Comparison of ENCODE assay signal across 10 cellular contexts in the genomic region with DNA sequence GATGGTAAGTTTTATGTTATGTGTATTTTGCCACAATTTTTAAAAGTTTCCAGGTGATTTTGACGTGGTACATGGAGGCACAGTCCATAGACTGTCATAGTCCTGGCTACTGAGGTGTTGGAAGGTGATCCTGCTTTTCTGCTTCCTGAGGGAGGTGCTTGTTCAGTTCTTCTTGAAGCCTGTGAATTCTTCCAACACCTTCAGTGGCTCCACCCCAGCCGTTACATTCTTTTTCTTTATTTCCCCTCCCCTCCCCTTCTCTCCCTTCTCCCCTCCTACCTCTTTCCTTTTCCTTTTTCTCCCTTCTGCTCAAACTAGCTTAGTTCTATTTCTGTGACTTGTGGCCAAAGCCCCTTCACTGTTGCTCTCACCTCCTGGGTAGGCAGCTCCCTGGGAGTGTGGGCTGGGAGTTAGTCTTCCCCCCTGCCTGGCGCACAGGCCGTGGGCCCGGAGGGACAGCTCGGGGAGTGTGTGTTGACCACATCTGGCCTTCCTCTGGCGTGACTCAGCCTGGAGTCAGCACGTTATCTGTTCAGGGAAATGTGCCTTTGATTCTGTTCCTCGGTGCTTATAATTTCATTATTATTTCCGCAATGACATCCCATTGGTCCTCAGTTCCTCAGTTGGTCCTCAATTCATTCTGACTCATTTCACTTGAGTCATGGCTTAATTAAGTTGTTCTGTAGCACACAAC.
DNase-seq lines count a peak whose midpoint lies in the region; ATAC-seq, FAIRE-seq and TF ChIP-seq lines count a peak whose summit lies in the region.
"Had no signal": no experiment of that assay in that cellular context is flagged by ENCODE, and none has a peak within 500 bp of the region (broad histone marks: within the 10 kb centered on the region; RNA-seq: fewer than 3 reads in every experiment).

No MANE protein-coding gene starts in this region.

- FAIRE-seq in urothelium cell line (lab: Jason Lieb, UNC): peak; percentile 98
- FAIRE-seq: frontal cortex had no signal

- H3K27me3 ChIP-seq in heart left ventricle: peaks cover 0 to 10% (median 3%) of the 10 kb centered on the region in 9 donors
- H3K27me3 ChIP-seq in left ventricle myocardium inferior (ENCODE audit: low read depth): peaks cover 56% of the 10 kb centered on the region
- peaks cover 0 to 18% (median 0%) of the 10 kb centered on the region in 3 donors for H3K27me3 ChIP-seq in sigmoid colon

- intact Hi-C loops in heart left ventricle (cut with DNase I) (no loop called here), left ventricle myocardium inferior (cut with micrococcal nuclease) (no loop called here), sigmoid colon (cut with DNase I) (no loop called here)

- peak in 3 of 4 donors; percentile 48 to 91 (median 65) for ATAC-seq in heart left ventricle

- H3K4me3 ChIP-seq in heart left ventricle (no peak overlapping the region), left ventricle myocardium inferior (no peak overlapping the region), fibroblast of villous mesenchyme (ENCODE audit: low read depth, low read length) (no peak overlapping the region), sigmoid colon (no peak overlapping the region)

- WGBS in heart left ventricle, 4 donors: 38 to 66% (median 46%) methylated on average over 10 of the region's 10 CpGs
- 46 to 57% methylated on average over 10 of the region's 10 CpGs for WGBS in sigmoid colon, 2 donors

- peaks cover 0 to 8% (median 0%) of the 10 kb centered on the region in 12 donors for H3K9me3 ChIP-seq in heart left ventricle
- peaks cover 9% of the 10 kb centered on the region for H3K9me3 ChIP-seq in left ventricle myocardium inferior (replicated peaks)
- H3K9me3 ChIP-seq in sigmoid colon: peaks cover 0 to 6% (median 2%) of the 10 kb centered on the region in 4 donors

- TF ChIP-seq POLR2A in heart left ventricle (IDR thresholded peaks at IDR 0.05) (no peak), sigmoid colon (IDR thresholded peaks at IDR 0.05) (no peak)

- DNase-seq in heart left ventricle (peak in 1 of 5 donors; percentile 45), left ventricle myocardium inferior (no peak), SW480 (ENCODE audit: low spot score) (peak; percentile 93), fibroblast of villous mesenchyme (ENCODE audit: low read depth) (peak; percentile 85), urothelium cell line (ENCODE audit: low spot score) (peak; percentile 91), sigmoid colon (no peak), NCI-H2081 treated with DMSO at 0.1 percent for 48 hours (lab: John Stamatoyannopoulos, UW) (no peak), C1 segment of cervical spinal cord (lab: John Stamatoyannopoulos, UW) (no peak)
- DNase-seq: naive B cell had no signal

- no peak for TF ChIP-seq EP300 in sigmoid colon (IDR thresholded peaks at IDR 0.05)

- H3K36me3 ChIP-seq in heart left ventricle (no peaks in the 10 kb centered on the region), left ventricle myocardium inferior (no peaks in the 10 kb centered on the region), sigmoid colon (no peaks in the 10 kb centered on the region)

- TF ChIP-seq CTCF in heart left ventricle (IDR thresholded peaks at IDR 0.05) (no peak), left ventricle myocardium inferior (IDR thresholded peaks at IDR 0.05; ENCODE audit: borderline replicate concordance) (no peak), fibroblast of villous mesenchyme (IDR thresholded peaks at IDR 0.05; ENCODE audit: insufficient read depth, low read depth, low read length) (no peak), sigmoid colon (IDR thresholded peaks at IDR 0.05) (no peak)

- H3K27ac ChIP-seq in heart left ventricle (no peak overlapping the region), left ventricle myocardium inferior (replicated peaks) (no peak overlapping the region), sigmoid colon (no peak overlapping the region)

- H3K4me1 ChIP-seq in heart left ventricle (no peaks in the 10 kb centered on the region), left ventricle myocardium inferior (no peaks in the 10 kb centered on the region), sigmoid colon (no peaks in the 10 kb centered on the region)

Comparison
In these comparisons a context has a peak if more than half of its experiments do, and no peak if none do; other contexts are left out.
1. DNase-seq: peak in SW480 (single experiment), fibroblast of villous mesenchyme (single experiment) and urothelium cell line (single experiment); none in left ventricle myocardium inferior (single experiment), sigmoid colon (single experiment), NCI-H2081 treated with DMSO at 0.1 percent for 48 hours (single experiment) and C1 segment of cervical spinal cord (0 of 14).